21 cellular contexts compared by ENCODE assay signal in genomic region chr6:165443462-165443861, GRCh38.
"Had no signal": no experiment of that assay in that cellular context is flagged by ENCODE, and none has a peak within 500 bp of the region (broad histone marks: within the 10 kb centered on the region; RNA-seq: fewer than 3 reads in every experiment).

No MANE protein-coding gene starts in this region.

- H3K4me3 Mint-ChIP-seq: mesothelial cell of epicardium, naive B cell had no signal

- H3K4me2 ChIP-seq: hepatocyte had no signal

- H3K27ac Mint-ChIP-seq: mesothelial cell of epicardium, naive B cell had no signal

- H3K36me3 Mint-ChIP-seq: naive B cell had no signal

- H3K4me1 Mint-ChIP-seq: naive B cell had no signal

- H3K27me3 ChIP-seq: dorsolateral prefrontal cortex, esophagus squamous epithelium, foreskin keratinocyte, gastroesophageal sphincter, heart left ventricle, hepatocyte, left lung had no signal

- H2AFZ ChIP-seq: hepatocyte had no signal

- H3K9me3 ChIP-seq: esophagus squamous epithelium, gastroesophageal sphincter, heart left ventricle, left lung, lower lobe of right lung, mucosa of descending colon had no signal

- H3K79me2 ChIP-seq: hepatocyte had no signal

- H3K4me3 ChIP-seq: coronary artery, dorsolateral prefrontal cortex, esophagus squamous epithelium, gastroesophageal sphincter, heart left ventricle, hepatocyte, left lung, lower lobe of right lung, mucosa of descending colon had no signal

- H3K36me3 ChIP-seq: esophagus squamous epithelium, gastroesophageal sphincter, heart left ventricle, left lung, lower lobe of right lung had no signal

- H3K27ac ChIP-seq: coronary artery, dorsolateral prefrontal cortex, epithelial cell of prostate, esophagus squamous epithelium, foreskin keratinocyte, gastroesophageal sphincter, heart left ventricle, hepatocyte, left lung, lower lobe of right lung had no signal

- H3K27me3 Mint-ChIP-seq: naive B cell had no signal

- H3K4me1 ChIP-seq: esophagus squamous epithelium, foreskin keratinocyte, gastroesophageal sphincter, left lung, lower lobe of right lung had no signal

- DNase-seq: dermis blood vessel endothelial cell; dorsolateral prefrontal cortex; effector CD4-positive, alpha-beta T cell; effector memory CD4-positive, alpha-beta T cell; erythroblast; esophagus squamous epithelium; foreskin keratinocyte; heart left ventricle; hypothalamus; left cardiac atrium; left lung; left ventricle myocardium superior; lower lobe of right lung; mesenchymal stem cell; mucosa of descending colon; naive B cell had no signal
